9 cellular contexts compared by ENCODE assay signal in the genomic region with DNA sequence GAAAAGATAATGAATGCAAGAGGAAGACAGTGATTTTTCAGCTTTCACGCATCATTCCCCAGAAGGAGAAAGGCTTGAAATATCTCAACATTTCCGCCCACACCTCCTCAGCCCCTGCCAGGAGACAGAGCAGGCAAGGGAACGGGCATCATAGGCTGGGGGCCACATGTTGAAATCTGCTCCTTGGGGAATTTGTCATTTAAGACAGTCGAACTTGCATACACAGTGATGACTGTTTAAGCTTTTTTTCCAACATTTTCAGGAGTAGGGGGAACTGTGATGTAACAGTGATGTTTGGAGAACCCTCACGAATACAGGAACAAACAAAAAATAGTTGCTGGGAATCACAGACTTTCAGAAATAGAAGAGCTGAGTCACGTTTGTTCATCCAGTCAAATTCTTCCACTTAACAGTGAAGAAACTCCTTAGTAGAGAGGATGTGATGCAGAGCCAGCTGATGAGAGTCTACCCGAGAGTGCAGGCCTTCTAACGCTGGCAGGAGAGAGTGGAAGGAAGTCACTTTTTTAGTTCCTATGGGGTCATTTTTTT.
A peak's percentile ranks its signal among the peaks of the same experiment; 100 is the strongest.
DNase-seq lines count a peak whose midpoint lies in the region; ATAC-seq and TF ChIP-seq lines count a peak whose summit lies in the region.
"Had no signal": no experiment of that assay in that cellular context is flagged by ENCODE, and none has a peak within 500 bp of the region (broad histone marks: within the 10 kb centered on the region; RNA-seq: fewer than 3 reads in every experiment).

No MANE protein-coding gene starts in this region.

- intact Hi-C loops in dorsolateral prefrontal cortex (cut with DNase I): no loop called here

- no peak overlapping the region for H3K4me3 ChIP-seq in dorsolateral prefrontal cortex

- no peak overlapping the region for H3K4me3 Mint-ChIP-seq in natural killer cell treated with Interleukin-12 subunit alpha and Interleukin-12 subunit beta and Interleukin-15 and Interleukin-18, amount 100 ng/mL, for 72 hours
- H3K4me3 Mint-ChIP-seq: B cell had no signal

- no peak for TF ChIP-seq CTCF in dorsolateral prefrontal cortex (IDR thresholded peaks at IDR 0.05 in 54 of 56, conservative IDR thresholded peaks at IDR 0.05 in 2 of 56; ENCODE audit: low read depth in 1 of 56, partially characterized antibody in 56 of 56)

- no peaks in the 10 kb centered on the region for H3K4me1 Mint-ChIP-seq in natural killer cell treated with Interleukin-12 subunit alpha and Interleukin-12 subunit beta and Interleukin-15 and Interleukin-18, amount 100 ng/mL, for 72 hours (ENCODE audit: low read depth in 2 of 2)
- H3K4me1 Mint-ChIP-seq: B cell had no signal

- H3K36me3 Mint-ChIP-seq in natural killer cell treated with Interleukin-12 subunit alpha and Interleukin-12 subunit beta and Interleukin-15 and Interleukin-18, amount 100 ng/mL, for 72 hours: no peaks in the 10 kb centered on the region

- in situ Hi-C loops in G401 (cut with HindIII; ENCODE audit: low sequenced_read_pairs): no loop called here

- ATAC-seq in natural killer cell treated with Interleukin-12 subunit alpha and Interleukin-12 subunit beta and Interleukin-15 and Interleukin-18, amount 100 ng/mL, for 72 hours: no peak
- ATAC-seq in HG03378 (IDR thresholded peaks at IDR 0.05; ENCODE audit: unreplicated experiment): no peak

- no peaks in the 10 kb centered on the region for H3K27me3 Mint-ChIP-seq in natural killer cell treated with Interleukin-12 subunit alpha and Interleukin-12 subunit beta and Interleukin-15 and Interleukin-18, amount 100 ng/mL, for 72 hours
- H3K27me3 Mint-ChIP-seq: B cell had no signal

- peak overlapping the region in 49 of 59 donors; percentile 4 to 89 (median 63) for H3K27ac ChIP-seq in dorsolateral prefrontal cortex

- H3K27me3 ChIP-seq in dorsolateral prefrontal cortex: no peaks in the 10 kb centered on the region

- no peaks in the 10 kb centered on the region for H3K9me3 Mint-ChIP-seq in natural killer cell treated with Interleukin-12 subunit alpha and Interleukin-12 subunit beta and Interleukin-15 and Interleukin-18, amount 100 ng/mL, for 72 hours

- no peak overlapping the region for H3K27ac Mint-ChIP-seq in natural killer cell treated with Interleukin-12 subunit alpha and Interleukin-12 subunit beta and Interleukin-15 and Interleukin-18, amount 100 ng/mL, for 72 hours
- H3K27ac Mint-ChIP-seq: B cell had no signal

- DNase-seq in A172 (ENCODE audit: low spot score): peak; percentile 78
- peak; percentile 69 for DNase-seq in MV-4-11 (lab: John Stamatoyannopoulos, UW)
- peak in 6 of 10 donors; percentile 56 to 82 (median 68) for DNase-seq in dorsolateral prefrontal cortex
- peak; percentile 36 for DNase-seq in mucosa of gallbladder (ENCODE audit: low spot score)
- DNase-seq in NCI-H1092 (lab: John Stamatoyannopoulos, UW): no peak
- DNase-seq in G401 (ENCODE audit: low spot score): no peak
- no peak for DNase-seq in natural killer cell treated with Interleukin-12 subunit alpha and Interleukin-12 subunit beta and Interleukin-15 and Interleukin-18, amount 100 ng/mL, for 72 hours (ENCODE audit: low spot score)

Comparison
In these comparisons a context has a peak if more than half of its experiments do, and no peak if none do; other contexts are left out.
1. DNase-seq: peak in A172 (single experiment), MV-4-11 (single experiment), dorsolateral prefrontal cortex (6 of 10) and mucosa of gallbladder (single experiment); none in NCI-H1092 (single experiment), G401 (single experiment) and natural killer cell treated with Interleukin-12 subunit alpha and Interleukin-12 subunit beta and Interleukin-15 and Interleukin-18, amount 100 ng/mL, for 72 hours (single experiment).